In genomic region chr5:17257705-17258273, GRCh38 we compare ENCODE assay signal across 10 cellular contexts. TPM values are rescaled to one million over a fixed set of nuclear protein-coding genes. Genes with fewer than 3 reads are reported as not detected.
A peak's percentile ranks its signal among the peaks of the same experiment; 100 is the strongest.
DNase-seq lines count a peak whose midpoint lies in the region; ATAC-seq and TF ChIP-seq lines count a peak whose summit lies in the region.
"Had no signal": no experiment of that assay in that cellular context is flagged by ENCODE, and none has a peak within 500 bp of the region (broad histone marks: within the 10 kb centered on the region; RNA-seq: fewer than 3 reads in every experiment).

No MANE protein-coding gene starts in this region.

- CTCF ChIA-PET in AG04450 (lab: Charles Lee) (interaction anchor here (0.9 to 1.0 kb wide), 2 partner anchors 21 to 41 kb away, joined by 3 to 4 read pairs; no protein-coding TSS in a partner anchor), T-cell (lab: Charles Lee) (no interaction called here)

- no peak for TF ChIP-seq CTCF in AG04450 (IDR thresholded peaks at IDR 0.05; ENCODE audit: low read depth, low read length)

- H3K27ac ChIP-seq in AG04450 (ENCODE audit: low read depth, low read length): peak overlapping the region; percentile 54
- H3K27ac ChIP-seq: skin epidermis had no signal

- peaks cover 3% of the 10 kb centered on the region for H3K9me3 Mint-ChIP-seq in activated T-helper 17 cell treated with anti-CD3 and anti-CD28 coated beads, Interleukin-2, amount 50 U/mL, for 72 hours
- peaks cover 0 to 16% (median 3%) of the 10 kb centered on the region in 3 donors for H3K9me3 Mint-ChIP-seq in T-cell

- H3K9me3 ChIP-seq in AG04450 (ENCODE audit: control insufficient read depth, insufficient read depth, low read length): no peaks in the 10 kb centered on the region; the same call in 1 of the 2 replicates

- H3K36me3 Mint-ChIP-seq in activated T-helper 17 cell treated with anti-CD3 and anti-CD28 coated beads, Interleukin-2, amount 50 U/mL, for 72 hours (ENCODE audit: low read depth): no peaks in the 10 kb centered on the region
- no peaks in the 10 kb centered on the region for H3K36me3 Mint-ChIP-seq in T-cell

- no peak overlapping the region for H3K4me3 ChIP-seq in AG04450 (ENCODE audit: low read depth, low read length)
- H3K4me3 ChIP-seq: skin epidermis had no signal

- DNase-seq in AG04450 (ENCODE audit: low read depth, low spot score) (no peak), NCI-H446 treated with DMSO at 0.1 percent for 48 hours (lab: John Stamatoyannopoulos, UW) (no peak), NCI-H1436 treated with DMSO at 0.1 percent for 48 hours (lab: John Stamatoyannopoulos, UW) (no peak), NCI-H510A (lab: John Stamatoyannopoulos, UW) (no peak), T-cell (no peak)
- DNase-seq: COR-L47 had no signal

- H3K27me3 Mint-ChIP-seq in activated T-helper 17 cell treated with anti-CD3 and anti-CD28 coated beads, Interleukin-2, amount 50 U/mL, for 72 hours: no peaks in the 10 kb centered on the region
- H3K27me3 Mint-ChIP-seq in T-cell: peaks cover 0 to 3% of the 10 kb centered on the region in 2 donors

- no peak overlapping the region for H3K27ac Mint-ChIP-seq in activated T-helper 17 cell treated with anti-CD3 and anti-CD28 coated beads, Interleukin-2, amount 50 U/mL, for 72 hours
- H3K27ac Mint-ChIP-seq in T-cell: no peak overlapping the region

- no peaks in the 10 kb centered on the region for H3K27me3 ChIP-seq in AG04450 (ENCODE audit: control insufficient read depth, insufficient read depth, low read length)

- H3K4me3 Mint-ChIP-seq in activated T-helper 17 cell treated with anti-CD3 and anti-CD28 coated beads, Interleukin-2, amount 50 U/mL, for 72 hours: no peak overlapping the region
- no peak overlapping the region for H3K4me3 Mint-ChIP-seq in T-cell

- no peaks in the 10 kb centered on the region for H3K4me1 Mint-ChIP-seq in activated T-helper 17 cell treated with anti-CD3 and anti-CD28 coated beads, Interleukin-2, amount 50 U/mL, for 72 hours
- H3K4me1 Mint-ChIP-seq in T-cell: no peaks in the 10 kb centered on the region

- POLR2A ChIA-PET in AG04450 (lab: Yijun Ruan, JAX): no interaction called here
- POLR2A ChIA-PET in T-cell (lab: Charles Lee): interaction anchor here in 1 of 2 donors (0.6 kb wide), 1 partner anchor 128 kb away, joined by 5 read pairs; no protein-coding TSS in a partner anchor

- ATAC-seq in GM19025 (IDR thresholded peaks at IDR 0.05; ENCODE audit: low read depth, unreplicated experiment): peak; percentile 83
- ATAC-seq in HG02973 (IDR thresholded peaks at IDR 0.05; ENCODE audit: unreplicated experiment): peak; percentile 81
- peak; percentile 37 for ATAC-seq in activated T-helper 17 cell treated with anti-CD3 and anti-CD28 coated beads, Interleukin-2, amount 50 U/mL, for 72 hours (replicated peaks)
- ATAC-seq in T-cell (replicated peaks in 1 of 4): no peak

RNA-seq across cellular contexts. Expression of gene BASP1, which starts 40.4 kb away (rescaled TPM):
- polyA plus RNA-seq in AG04450 (2011; rRNA removed): 181 and 227 TPM in 2 replicates
- polyA minus RNA-seq in AG04450 (2011; rRNA and poly(A)+ RNA removed): 32.9 and 47.9 TPM in 2 replicates
- 1 to 10 TPM in 1 of 2 donors, under 1 TPM in 1; 0.48 to 1.3 TPM for total RNA-seq in activated T-helper 17 cell treated with anti-CD3 and anti-CD28 coated beads, Interleukin-2, amount 50 U/mL, for 72 hours
- 1 to 10 TPM in 3 of 5 donors, under 1 TPM in 2; 0.47 to 4.6 (median 2.2) TPM for total RNA-seq in T-cell

Comparison
In these comparisons a context has a peak if more than half of its experiments do, and no peak if none do; other contexts are left out.
1. ATAC-seq: peak in GM19025 (single experiment), HG02973 (single experiment) and activated T-helper 17 cell treated with anti-CD3 and anti-CD28 coated beads, Interleukin-2, amount 50 U/mL, for 72 hours (single experiment); none in T-cell (0 of 4).